In the genomic region with DNA sequence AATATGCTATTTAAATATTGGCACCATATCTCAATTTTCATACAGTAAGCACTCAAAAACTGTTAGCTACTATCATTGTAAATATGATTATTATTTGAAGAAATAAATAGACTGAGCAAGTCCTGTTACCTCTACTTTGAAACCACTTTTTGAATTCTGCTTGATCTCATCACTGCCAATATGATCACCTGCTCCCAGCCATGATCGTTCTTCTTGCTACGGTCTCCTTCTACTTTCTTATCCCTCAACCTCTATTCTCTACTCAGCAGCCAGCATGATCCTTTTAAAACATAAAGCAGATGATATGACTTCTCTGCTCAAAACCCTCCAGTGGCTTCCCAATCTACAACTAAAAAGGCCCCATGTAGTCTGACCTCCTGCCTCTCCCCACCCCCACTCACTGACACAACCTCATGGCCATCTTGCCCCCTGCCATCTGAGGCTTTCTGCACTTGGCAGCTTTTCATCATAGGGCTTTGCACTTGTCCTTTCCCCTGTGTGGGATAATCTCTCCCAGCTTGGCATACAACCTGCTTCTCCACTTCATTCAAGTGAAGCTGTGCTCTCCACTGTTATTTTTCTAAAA, we compare ENCODE assay signal across 10 cellular contexts. TPM values are rescaled to one million over a fixed set of nuclear protein-coding genes. Genes with fewer than 3 reads are reported as not detected.
DNase-seq lines count a peak whose midpoint lies in the region; ATAC-seq and TF ChIP-seq lines count a peak whose summit lies in the region.
"Had no signal": no experiment of that assay in that cellular context is flagged by ENCODE, and none has a peak within 500 bp of the region (broad histone marks: within the 10 kb centered on the region; RNA-seq: fewer than 3 reads in every experiment).

No MANE protein-coding gene starts in this region.

- H3K27me3 Mint-ChIP-seq in activated B cell treated with CpG ODN at 0.5 μM for 24 hours (peaks cover 7% of the 10 kb centered on the region), natural killer cell (ENCODE audit: low read depth in 2 of 2) (peaks cover 8 to 16% of the 10 kb centered on the region in 2 donors)

- peak overlapping the region; percentile 82 for H3K4me3 Mint-ChIP-seq in activated B cell treated with CpG ODN at 0.5 μM for 24 hours
- H3K4me3 Mint-ChIP-seq in natural killer cell = peak overlapping the region; percentile 89

- H3K9me3 Mint-ChIP-seq in activated B cell treated with CpG ODN at 0.5 μM for 24 hours = no peaks in the 10 kb centered on the region
- H3K9me3 Mint-ChIP-seq in natural killer cell = no peaks in the 10 kb centered on the region

- DNase-seq in activated B cell treated with CpG ODN at 0.5 μM for 24 hours (no peak), natural killer cell (no peak), amygdala (lab: John Stamatoyannopoulos, UW) (no peak), T1000 (lab: John Stamatoyannopoulos, UW) (no peak), HT-29 (ENCODE audit: low spot score) (no peak)
- DNase-seq in effector CD4-positive, alpha-beta T cell = no peak
- DNase-seq: activated CD4-positive, CD25-positive, alpha-beta regulatory T cell treated with anti-CD3 and anti-CD28 coated beads, Interleukin-2, amount 50 U/mL, for 72 hours; hypothalamus had no signal

- H3K36me3 Mint-ChIP-seq in activated B cell treated with CpG ODN at 0.5 μM for 24 hours (ENCODE audit: low read depth) (no peaks in the 10 kb centered on the region), natural killer cell (no peaks in the 10 kb centered on the region)

- H3K4me1 Mint-ChIP-seq in activated B cell treated with CpG ODN at 0.5 μM for 24 hours = peaks cover 24% of the 10 kb centered on the region
- H3K4me1 Mint-ChIP-seq in natural killer cell = peaks cover 38 to 49% of the 10 kb centered on the region in 2 donors

- TF ChIP-seq CTCF in activated B cell treated with CpG ODN at 0.5 μM for 24 hours (IDR thresholded peaks at IDR 0.05) = no peak
- no peak for TF ChIP-seq CTCF in natural killer cell (IDR thresholded peaks at IDR 0.05)

- CTCF ChIA-PET in activated B cell treated with CpG ODN at 0.5 μM for 24 hours (lab: Charles Lee) = interaction anchor here (1.1 to 6.3 kb wide), 10 partner anchors 11 to 114 kb away, joined by 3 to 85 read pairs (median 23); no protein-coding TSS in a partner anchor

- ATAC-seq in GM18498 (IDR thresholded peaks at IDR 0.05; ENCODE audit: unreplicated experiment) (peak; percentile 20), GM21786 (IDR thresholded peaks at IDR 0.05; ENCODE audit: unreplicated experiment) (peak; percentile 5), activated B cell treated with CpG ODN at 0.5 μM for 24 hours (ENCODE audit: low read depth) (no peak), natural killer cell (peak in 1 of 3 donors; percentile 5)

- POLR2A ChIA-PET in activated B cell treated with CpG ODN at 0.5 μM for 24 hours (lab: Charles Lee) = interaction anchor here (1.1 to 3.9 kb wide), 5 partner anchors 10 to 79 kb away, joined by 3 to 37 read pairs (median 7); no protein-coding TSS in a partner anchor

- intact Hi-C loops in activated B cell treated with CpG ODN at 0.5 μM for 24 hours (cut with micrococcal nuclease) = loop anchor here (1.0 to 2.0 kb wide), 3 partner anchors 10 to 361 kb away; partner anchors contain the start of gene PLXNA2
- intact Hi-C loops in natural killer cell (cut with micrococcal nuclease) = loop anchor here (2.0 kb wide), 1 partner anchor 79 kb away; no protein-coding TSS in a partner anchor

- H3K27ac Mint-ChIP-seq in activated B cell treated with CpG ODN at 0.5 μM for 24 hours (peak overlapping the region; percentile 72), natural killer cell (peak overlapping the region; percentile 86 to 94)

RNA-seq across cellular contexts. Expression of gene CD34, which starts 27.2 kb away (rescaled TPM):
- total RNA-seq in activated B cell treated with CpG ODN at 0.5 μM for 24 hours (not detected in 2 replicates), natural killer cell (under 1 TPM in 2 of 3 donors, not detected in 1; 0.14 to 0.30 TPM)
- total RNA-seq in HT-29 (2014; rRNA removed; shearing (Covaris generic)) = not detected in 2 replicates
